Comparison of ENCODE assay signal across 12 cellular contexts in the genomic region with DNA sequence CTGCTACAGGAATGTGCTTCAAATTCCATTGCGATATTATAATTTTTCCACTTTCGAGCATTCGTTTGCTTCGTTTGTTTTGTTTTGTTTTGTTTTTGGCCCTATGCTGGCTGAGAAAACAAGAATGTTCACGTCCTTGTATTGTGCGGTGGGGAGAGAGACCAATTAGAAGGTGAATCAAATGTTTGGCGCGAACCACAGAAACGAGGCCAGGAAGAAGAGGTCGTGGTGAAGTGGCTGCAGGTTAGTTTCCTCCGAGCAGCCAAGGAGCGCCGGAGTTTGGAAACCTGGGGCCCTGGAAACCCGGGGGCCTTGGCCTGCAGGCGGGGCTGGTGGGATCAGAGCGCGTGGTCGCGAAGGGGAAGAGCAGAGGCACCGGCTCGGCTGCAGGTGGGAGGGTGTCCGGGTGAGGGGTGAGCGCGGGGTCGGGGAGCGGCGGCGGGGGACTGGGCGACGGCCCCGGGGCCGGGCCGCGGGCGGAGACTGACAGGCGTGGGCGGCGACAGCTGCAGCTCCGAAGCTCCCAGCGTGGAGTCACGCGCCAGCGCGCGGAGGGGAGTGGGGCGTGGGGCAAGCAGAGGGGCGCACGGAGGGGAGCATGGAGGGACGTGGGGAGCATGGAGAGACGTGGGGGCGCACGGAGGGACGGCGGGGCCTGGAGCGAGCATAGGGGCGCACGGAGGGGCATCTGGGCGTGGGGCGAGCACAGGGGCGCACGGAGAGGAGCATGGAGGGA.
DNase-seq lines count a peak whose midpoint lies in the region; ATAC-seq and TF ChIP-seq lines count a peak whose summit lies in the region.
"Had no signal": no experiment of that assay in that cellular context is flagged by ENCODE, and none has a peak within 500 bp of the region (broad histone marks: within the 10 kb centered on the region; RNA-seq: fewer than 3 reads in every experiment).

No MANE protein-coding gene starts in this region.

- H3K27ac ChIP-seq in iPS-18a (ENCODE audit: low read length), result no peak overlapping the region

- H3K36me3 ChIP-seq in iPS-18a (ENCODE audit: control insufficient read depth, low read depth, low read length), result no peaks in the 10 kb centered on the region

- in situ Hi-C loops in ACHN (cut with HindIII; ENCODE audit: low pct_ligation_motif_present, low pct_unique_long_range_greater_than_20kb, low sequenced_read_pairs), result no loop called here

- H3K9ac ChIP-seq in iPS-18a (ENCODE audit: low read length), result no peak overlapping the region

- peak overlapping the region; percentile 41 for H3K4me3 ChIP-seq in iPS-18a (ENCODE audit: low read length)

- H3K4me1 Mint-ChIP-seq in progenitor cell of endocrine pancreas (ENCODE audit: low read depth), result peaks cover 3% of the 10 kb centered on the region
- H3K4me1 Mint-ChIP-seq: activated naive CD4-positive, alpha-beta T cell treated with anti-CD3 and anti-CD28 coated beads, Interleukin-2, amount 50 U/mL, for 24 hours had no signal

- no peaks in the 10 kb centered on the region for H3K36me3 Mint-ChIP-seq in progenitor cell of endocrine pancreas (ENCODE audit: insufficient read depth)
- H3K36me3 Mint-ChIP-seq: activated naive CD4-positive, alpha-beta T cell treated with anti-CD3 and anti-CD28 coated beads, Interleukin-2, amount 50 U/mL, for 24 hours had no signal

- DNase-seq in ACHN (peak; percentile 2), dermis blood vessel endothelial cell (peak; percentile 49), progenitor cell of endocrine pancreas (ENCODE audit: low spot score, unreplicated experiment) (no peak), NCI-H526 (lab: John Stamatoyannopoulos, UW) (no peak), A172 (ENCODE audit: low spot score) (no peak)
- DNase-seq in activated naive CD4-positive, alpha-beta T cell treated with Interleukin-2 at 50 U/mL for 16 hours, result no peak
- DNase-seq: NCI-H2171 had no signal

- TF ChIP-seq CTCF in progenitor cell of endocrine pancreas (IDR thresholded peaks at IDR 0.05; ENCODE audit: unreplicated experiment), result no peak

- H3K27me3 ChIP-seq in iPS-18a (ENCODE audit: control insufficient read depth, insufficient read depth, low read length), result peaks cover 27% of the 10 kb centered on the region

- no peaks in the 10 kb centered on the region for H3K9me3 Mint-ChIP-seq in progenitor cell of endocrine pancreas (ENCODE audit: low read depth)

- H3K4me1 ChIP-seq in iPS-18a (ENCODE audit: control insufficient read depth, low read depth, low read length), result no peaks in the 10 kb centered on the region

- no peaks in the 10 kb centered on the region for H3K9me3 ChIP-seq in iPS-18a (ENCODE audit: control insufficient read depth, low read depth, low read length)

- no peak for ATAC-seq in GM18519 (IDR thresholded peaks at IDR 0.05; ENCODE audit: low FRiP score, unreplicated experiment)
- ATAC-seq: activated CD4-positive, CD25-positive, alpha-beta regulatory T cell treated with anti-CD3 and anti-CD28 coated beads, Interleukin-2, amount 50 U/mL, for 24 hours; HepG2 had no signal

- peak overlapping the region; percentile 49 for H3K27ac Mint-ChIP-seq in progenitor cell of endocrine pancreas
- H3K27ac Mint-ChIP-seq: activated naive CD4-positive, alpha-beta T cell treated with anti-CD3 and anti-CD28 coated beads, Interleukin-2, amount 50 U/mL, for 24 hours had no signal

- H3K4me3 Mint-ChIP-seq in progenitor cell of endocrine pancreas (ENCODE audit: low read depth), result peak overlapping the region; percentile 66
- H3K4me3 Mint-ChIP-seq: activated naive CD4-positive, alpha-beta T cell treated with anti-CD3 and anti-CD28 coated beads, Interleukin-2, amount 50 U/mL, for 24 hours had no signal

- H3K27me3 Mint-ChIP-seq in progenitor cell of endocrine pancreas, result peaks cover 87% of the 10 kb centered on the region

Comparison
In these comparisons a context has a peak if more than half of its experiments do, and no peak if none do; other contexts are left out.
1. DNase-seq: peak in ACHN (single experiment) and dermis blood vessel endothelial cell (single experiment); none in progenitor cell of endocrine pancreas (single experiment), NCI-H526 (0 of 2), A172 (single experiment) and activated naive CD4-positive, alpha-beta T cell treated with Interleukin-2 at 50 U/mL for 16 hours (single experiment).